ENCODE assay signal across 8 cellular contexts in genomic region chr17:67374329-67375053, GRCh38. TPM values are rescaled to one million over a fixed set of nuclear protein-coding genes. Genes with fewer than 3 reads are reported as not detected.
DNase-seq lines count a peak whose midpoint lies in the region; ATAC-seq and TF ChIP-seq lines count a peak whose summit lies in the region.

No MANE protein-coding gene starts in this region.

- no peak overlapping the region for H3K27ac ChIP-seq in VCaP

- peaks cover 13% of the 10 kb centered on the region for H3K27me3 Mint-ChIP-seq in brain

- H3K4me1 Mint-ChIP-seq in brain: peaks cover 35% of the 10 kb centered on the region

- peak; percentile 94 for TF ChIP-seq CTCF in VCaP (conservative IDR thresholded peaks at IDR 0.05)
- TF ChIP-seq CTCF in brain (conservative IDR thresholded peaks at IDR 0.05): peak; percentile 83 to 90

- peak overlapping the region; percentile 73 to 85 (median 76) for H3K4me3 Mint-ChIP-seq in brain

- H3K27ac Mint-ChIP-seq in brain: peak overlapping the region; percentile 77 to 97 (median 85)

- peaks cover 0 to 7% (median 0%) of the 10 kb centered on the region in 5 experiments for H3K9me3 Mint-ChIP-seq in brain

- ATAC-seq in HG02798 (IDR thresholded peaks at IDR 0.05; ENCODE audit: poor library complexity, unreplicated experiment) (peak; percentile 38), HG02884 (IDR thresholded peaks at IDR 0.05; ENCODE audit: unreplicated experiment) (no peak)

- DNase-seq in DMS79 (lab: John Stamatoyannopoulos, UW) (peak; percentile 26), NCI-H226 (peak; percentile 70), inferior parietal cortex (ENCODE audit: extremely low spot score) (peak; percentile 75)
- DNase-seq in stimulated activated CD4-positive, alpha-beta T cell treated with anti-CD3 and anti-CD28 coated beads, Interleukin-15, amount 100 ng/mL, for 24 hours: peak; percentile 93

- H3K36me3 Mint-ChIP-seq in brain: peaks cover 5% of the 10 kb centered on the region

RNA-seq across cellular contexts. Expression of gene PITPNC1, which starts 2.6 kb away (rescaled TPM):
- polyA plus RNA-seq in brain (ENCODE audit: insufficient read depth, low read depth, low replicate concordance): 34.7 TPM

RNA-seq across cellular contexts. Expression of gene PSMD12, which starts 8.1 kb away (rescaled TPM):
- polyA plus RNA-seq in brain (ENCODE audit: insufficient read depth, low read depth, low replicate concordance): 26.2 TPM

Comparison
In these comparisons a context has a peak if more than half of its experiments do, and no peak if none do; other contexts are left out.
1. DNase-seq: peak in every context shown above with its lines; median percentile 93 in stimulated activated CD4-positive, alpha-beta T cell treated with anti-CD3 and anti-CD28 coated beads, Interleukin-15, amount 100 ng/mL, for 24 hours; 75 in inferior parietal cortex; 70 in NCI-H226; 26 in DMS79.